16 cellular contexts compared by ENCODE assay signal in genomic region chr1:157732755-157733154, GRCh38. TPM values are rescaled to one million over a fixed set of nuclear protein-coding genes. Genes with fewer than 3 reads are reported as not detected.
"Had no signal": no experiment of that assay in that cellular context is flagged by ENCODE, and none has a peak within 500 bp of the region (broad histone marks: within the 10 kb centered on the region; RNA-seq: fewer than 3 reads in every experiment).

No MANE protein-coding gene starts in this region.

- H3K4me3 Mint-ChIP-seq: activated naive CD8-positive, alpha-beta T cell; naive thymus-derived CD8-positive, alpha-beta T cell; T-helper 2 cell treated with Interferon-gamma antibody and Interleukin-4, amounts not matched to agents 5 μg/mL and 100 μg/mL, for 36 hours had no signal

- H3K36me3 Mint-ChIP-seq: activated naive CD8-positive, alpha-beta T cell; naive thymus-derived CD8-positive, alpha-beta T cell had no signal

- H3K9me3 Mint-ChIP-seq: T-helper 2 cell treated with Interferon-gamma antibody and Interleukin-4, amounts not matched to agents 5 μg/mL and 100 μg/mL, for 36 hours had no signal

- ATAC-seq: esophagus mucosa; naive thymus-derived CD8-positive, alpha-beta T cell; right cardiac atrium had no signal

- H3K27ac Mint-ChIP-seq: activated naive CD8-positive, alpha-beta T cell; T-helper 2 cell treated with Interferon-gamma antibody and Interleukin-4, amounts not matched to agents 5 μg/mL and 100 μg/mL, for 36 hours had no signal

- DNase-seq: activated CD4-positive, alpha-beta T cell treated with anti-CD3 and anti-CD28 coated beads for 1 hour; activated CD8-positive, alpha-beta memory T cell treated with anti-CD3 and anti-CD28 coated beads for 24 hours; activated effector memory CD4-positive, alpha-beta T cell treated with Interleukin-2 at 50 U/mL for 16 hours; activated T-cell treated with anti-CD3 and anti-CD28 coated beads for 4 hours; anterior cingulate cortex; naive thymus-derived CD8-positive, alpha-beta T cell; nucleus accumbens; right cardiac atrium; small intestine; SW 1271; trophoblast cell had no signal

RNA-seq across cellular contexts. Expression of gene FCRL3, which starts 32.2 kb away (rescaled TPM):
- total RNA-seq: cerebellum, dermis microvascular lymphatic vessel endothelial cell had no signal

RNA-seq across cellular contexts. Expression of gene FCRL2, which starts 44.2 kb away (rescaled TPM):
- total RNA-seq: cerebellum, dermis microvascular lymphatic vessel endothelial cell, right cardiac atrium had no signal
